In the genomic region with DNA sequence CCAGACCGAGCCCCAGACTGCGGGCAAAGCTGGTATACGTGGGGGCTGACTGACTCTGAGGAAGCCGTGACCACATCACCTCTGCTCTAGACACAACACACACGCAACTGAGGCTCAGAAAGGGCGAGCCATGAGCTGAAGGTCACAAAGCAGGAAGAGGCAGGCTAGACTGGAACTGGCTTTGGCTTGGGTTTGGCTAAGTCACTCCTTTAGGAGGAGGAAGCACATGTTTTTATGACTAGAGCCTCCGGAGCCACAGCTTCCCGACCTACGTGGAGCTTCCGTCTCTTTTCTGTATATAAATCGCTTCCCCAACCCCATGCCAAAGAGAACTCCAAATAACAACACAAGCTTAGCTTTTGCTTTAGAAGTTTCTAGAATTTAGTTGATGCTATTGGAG, we compare ENCODE assay signal across 8 cellular contexts. TPM values are rescaled to one million over a fixed set of nuclear protein-coding genes. Genes with fewer than 3 reads are reported as not detected.
DNase-seq lines count a peak whose midpoint lies in the region; ATAC-seq and TF ChIP-seq lines count a peak whose summit lies in the region.

No MANE protein-coding gene starts in this region.

- peaks cover 43% of the 10 kb centered on the region for H3K27me3 Mint-ChIP-seq in stimulated activated memory B cell treated with anti-CD40 and anti-IgM and Interleukin-4, amounts not matched to agents 10 μg/mL and 1 μg/mL and 100 μg/mL, for 72 hours

- ATAC-seq in GM18520 (IDR thresholded peaks at IDR 0.05; ENCODE audit: unreplicated experiment), result no peak
- ATAC-seq in stimulated activated memory B cell treated with anti-CD40 and anti-IgM and Interleukin-4, amounts not matched to agents 10 μg/mL and 1 μg/mL and 100 μg/mL, for 72 hours, result no peak

- no peak for TF ChIP-seq POLR2A in stomach (IDR thresholded peaks at IDR 0.05)

- DNase-seq in NOMO-1 treated with dmso at 0.1 percent for 144 hours (lab: John Stamatoyannopoulos, UW; ENCODE audit: unreplicated experiment), result peak; percentile 65
- peak; percentile 21 for DNase-seq in activated T-helper 9 cell treated with anti-CD3 and anti-CD28 coated beads, Interleukin-2, amount 50 U/mL, for 16 hours (ENCODE audit: low read depth)
- DNase-seq in islet precursor cell, result peak; percentile 36
- DNase-seq in stomach, result peak; percentile 28
- no peak for DNase-seq in GM13976 (ENCODE audit: low spot score)
- DNase-seq in NCI-H524 treated with DMSO at 0.1 percent for 48 hours (lab: John Stamatoyannopoulos, UW), result no peak

- TF ChIP-seq EP300 in stomach (IDR thresholded peaks at IDR 0.05), result no peak

- in situ Hi-C loops in GM13976 (cut with MboI; ENCODE audit: low sequenced_read_pairs, unreplicated experiment), result no loop called here

- no peaks in the 10 kb centered on the region for H3K9me3 ChIP-seq in stomach

- H3K4me3 ChIP-seq in stomach, result no peak overlapping the region

- peak overlapping the region; percentile 31 to 90 (median 89) for H3K27ac ChIP-seq in stomach

- no peak overlapping the region for H3K4me3 Mint-ChIP-seq in stimulated activated memory B cell treated with anti-CD40 and anti-IgM and Interleukin-4, amounts not matched to agents 10 μg/mL and 1 μg/mL and 100 μg/mL, for 72 hours

- H3K4me1 Mint-ChIP-seq in stimulated activated memory B cell treated with anti-CD40 and anti-IgM and Interleukin-4, amounts not matched to agents 10 μg/mL and 1 μg/mL and 100 μg/mL, for 72 hours, result peaks cover 15% of the 10 kb centered on the region

- intact Hi-C loops in stomach (cut with DNase I; ENCODE audit: low total_unique reads), result no loop called here

- no peaks in the 10 kb centered on the region for H3K36me3 Mint-ChIP-seq in stimulated activated memory B cell treated with anti-CD40 and anti-IgM and Interleukin-4, amounts not matched to agents 10 μg/mL and 1 μg/mL and 100 μg/mL, for 72 hours

- WGBS in stomach, 5 donors, result 48 to 70% (median 65%) methylated on average over 11 of the region's 11 CpGs

- no peaks in the 10 kb centered on the region for H3K36me3 ChIP-seq in stomach

- no peaks in the 10 kb centered on the region for H3K9me3 Mint-ChIP-seq in stimulated activated memory B cell treated with anti-CD40 and anti-IgM and Interleukin-4, amounts not matched to agents 10 μg/mL and 1 μg/mL and 100 μg/mL, for 72 hours

- peaks cover 60 to 97% (median 80%) of the 10 kb centered on the region in 4 donors for H3K4me1 ChIP-seq in stomach

- H3K27ac Mint-ChIP-seq in stimulated activated memory B cell treated with anti-CD40 and anti-IgM and Interleukin-4, amounts not matched to agents 10 μg/mL and 1 μg/mL and 100 μg/mL, for 72 hours, result no peak overlapping the region

- no peaks in the 10 kb centered on the region for H3K27me3 ChIP-seq in stomach

- no peak for TF ChIP-seq CTCF in stomach (IDR thresholded peaks at IDR 0.05)
- no peak for TF ChIP-seq CTCF in GM13976 (IDR thresholded peaks at IDR 0.05; ENCODE audit: borderline replicate concordance, control extremely low read depth, extremely low read depth, insufficient read depth, missing control alignments)

RNA-seq across cellular contexts. Expression of a gene that starts 48.0 kb away (rescaled TPM):
- total RNA-seq in stomach, result 100 to 1,000 TPM in 1 of 5 donors, 10 to 100 TPM in 1, 1 to 10 TPM in 3; 1.2 to 123 (median 8.9) TPM
- polyA plus RNA-seq in stomach, result 1 to 10 TPM; 1.8 to 7.9 (median 6.4) TPM

Comparison
In these comparisons a context has a peak if more than half of its experiments do, and no peak if none do; other contexts are left out.
1. DNase-seq: peak in NOMO-1 treated with dmso at 0.1 percent for 144 hours (single experiment), activated T-helper 9 cell treated with anti-CD3 and anti-CD28 coated beads, Interleukin-2, amount 50 U/mL, for 16 hours (single experiment), islet precursor cell (single experiment) and stomach (single experiment); none in GM13976 (single experiment) and NCI-H524 treated with DMSO at 0.1 percent for 48 hours (single experiment).